ENCODE assay signal across 19 cellular contexts in the genomic region with DNA sequence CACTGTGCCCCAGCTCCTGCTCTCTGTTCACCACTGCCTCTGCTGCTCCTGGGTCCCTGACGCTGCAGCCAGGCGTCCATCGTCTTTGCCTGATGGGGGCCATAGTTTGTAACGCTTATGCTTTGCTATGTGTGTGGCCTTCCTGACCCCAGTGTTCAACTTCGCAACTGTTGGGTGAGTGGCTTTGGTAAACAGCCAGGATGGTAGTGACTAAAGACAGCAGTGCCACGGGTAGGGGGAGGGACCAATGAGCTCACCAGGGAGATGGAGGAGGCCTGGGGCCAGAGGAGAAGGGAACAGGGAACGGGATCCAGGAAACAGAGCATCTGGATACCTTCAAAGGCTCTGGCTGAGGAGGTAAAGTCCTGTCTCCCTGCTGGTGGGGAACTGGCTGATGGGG.
A peak's percentile ranks its signal among the peaks of the same experiment; 100 is the strongest.
DNase-seq lines count a peak whose midpoint lies in the region; ATAC-seq and TF ChIP-seq lines count a peak whose summit lies in the region.
"Had no signal": no experiment of that assay in that cellular context is flagged by ENCODE, and none has a peak within 500 bp of the region (broad histone marks: within the 10 kb centered on the region; RNA-seq: fewer than 3 reads in every experiment).

No MANE protein-coding gene starts in this region.

- POLR2A ChIA-PET in PC-3 (lab: Charles Lee; ENCODE audit: unreplicated experiment), result no interaction called here

- TF ChIP-seq CTCF in PC-3 (conservative IDR thresholded peaks at IDR 0.05; ENCODE audit: low read depth, low read length) (no peak), osteoblast (IDR thresholded peaks at IDR 0.05; ENCODE audit: extremely low read depth, low read depth, low read length) (no peak), coronary artery (IDR thresholded peaks at IDR 0.05) (no peak)

- CTCF ChIA-PET in PC-3 (lab: Charles Lee), result no interaction called here

- H3K79me2 ChIP-seq in GM23248 (ENCODE audit: insufficient read depth) (no peaks in the 10 kb centered on the region), PC-3 (ENCODE audit: low read length) (no peaks in the 10 kb centered on the region), osteoblast (ENCODE audit: insufficient read depth, low read length) (no peaks in the 10 kb centered on the region)

- H3K9me3 ChIP-seq in GM23248 (ENCODE audit: low read depth) (no peaks in the 10 kb centered on the region), PC-3 (ENCODE audit: low read length) (no peaks in the 10 kb centered on the region), osteoblast (ENCODE audit: low read depth, low read length) (no peaks in the 10 kb centered on the region)
- H3K9me3 ChIP-seq: A549, BE2C had no signal

- H3F3A ChIP-seq in GM23248 (ENCODE audit: insufficient read depth) (no peaks in the 10 kb centered on the region), PC-3 (ENCODE audit: low read length, unreplicated experiment) (no peaks in the 10 kb centered on the region)

- no peaks in the 10 kb centered on the region for H3K36me3 ChIP-seq in GM23248 (ENCODE audit: low read depth)
- no peaks in the 10 kb centered on the region for H3K36me3 ChIP-seq in PC-3 (ENCODE audit: low read depth, low read length)
- no peaks in the 10 kb centered on the region for H3K36me3 ChIP-seq in osteoblast (ENCODE audit: insufficient read depth, low read length)
- H3K36me3 ChIP-seq: BE2C had no signal

- H2AFZ ChIP-seq in GM23248 (no peak overlapping the region), PC-3 (ENCODE audit: low read length) (no peak overlapping the region), osteoblast (ENCODE audit: low read length) (peak overlapping the region; percentile 25)

- H3K4me3 ChIP-seq in GM23248, result no peak overlapping the region
- no peak overlapping the region for H3K4me3 ChIP-seq in PC-3 (ENCODE audit: low read length)
- H3K4me3 ChIP-seq in osteoblast (ENCODE audit: insufficient read depth, low read length), result no peak overlapping the region
- no peak overlapping the region for H3K4me3 ChIP-seq in coronary artery
- H3K4me3 ChIP-seq: A549, GM12878 had no signal

- H3K27me3 ChIP-seq in GM23248 (replicated peaks; ENCODE audit: insufficient read depth) (no peaks in the 10 kb centered on the region), PC-3 (ENCODE audit: low read length) (no peaks in the 10 kb centered on the region), osteoblast (ENCODE audit: insufficient read depth, low read length) (no peaks in the 10 kb centered on the region)
- H3K27me3 ChIP-seq: BE2C had no signal

- intact Hi-C loops in PC-3 (cut with micrococcal nuclease), result no loop called here

- no peak overlapping the region for H3K4me2 ChIP-seq in GM23248 (ENCODE audit: unreplicated experiment)
- no peak overlapping the region for H3K4me2 ChIP-seq in PC-3 (ENCODE audit: low read length)
- no peak overlapping the region for H3K4me2 ChIP-seq in osteoblast (ENCODE audit: insufficient read depth, low read length)
- H3K4me2 ChIP-seq: A549 had no signal

- WGBS in GM23248 (ENCODE audit: low coverage in 1 of 2, low lambda C conversion rate in 2 of 2, missing lambda C conversion rate in 2 of 2), 2 experiments, result 64 to 69% methylated on average over 6 to 7 of the region's 7 CpGs

- in situ Hi-C loops in GM23248 (cut with MboI), result no loop called here

- H3K9me2 ChIP-seq in GM23248 (ENCODE audit: insufficient read depth) (no peaks in the 10 kb centered on the region), PC-3 (replicated peaks; ENCODE audit: low read length) (no peaks in the 10 kb centered on the region)

- ATAC-seq in PC-3, result no peak
- ATAC-seq: A549, GM12878, Right ventricle myocardium inferior had no signal

- H4K20me1 ChIP-seq in GM23248 (ENCODE audit: insufficient read depth), result no peaks in the 10 kb centered on the region
- no peaks in the 10 kb centered on the region for H4K20me1 ChIP-seq in PC-3 (ENCODE audit: low read length)
- no peaks in the 10 kb centered on the region for H4K20me1 ChIP-seq in osteoblast (ENCODE audit: insufficient read depth, low read length)

- H3K27ac ChIP-seq in GM23248 (no peak overlapping the region), PC-3 (ENCODE audit: low read length) (no peak overlapping the region), osteoblast (ENCODE audit: low read depth, low read length) (no peak overlapping the region), coronary artery (no peak overlapping the region)
- H3K27ac ChIP-seq: A549 had no signal

- peak; percentile 28 for DNase-seq in GM23248
- DNase-seq in PC-3, result peak; percentile 5
- DNase-seq in hepatic stellate cell (ENCODE audit: low spot score), result peak; percentile 47
- peak; percentile 29 for DNase-seq in osteoblast (ENCODE audit: insufficient read length, low spot score, missing footprints)
- no peak for DNase-seq in stimulated activated CD4-positive, alpha-beta T cell treated with anti-CD3 and anti-CD28 coated beads, Interleukin-1b, Interleukin-23, amount 100 ng/mL, for 48 hours
- DNase-seq in coronary artery (ENCODE audit: low spot score), result no peak
- DNase-seq in Kasumi-1 (lab: John Stamatoyannopoulos, UW), result no peak
- no peak for DNase-seq in NCI-H2171 treated with DMSO at 0.1 percent for 48 hours (lab: John Stamatoyannopoulos, UW)
- DNase-seq: BE2C, GOT3, NCI-H1092, NCI-H1436, NCI-H1930, NCI-H345, NCI-H524, NCI-H82 had no signal

- H3K4me1 ChIP-seq in GM23248 (ENCODE audit: insufficient read depth) (peaks cover 11% of the 10 kb centered on the region; the same call in 1 of the 2 replicates), PC-3 (ENCODE audit: insufficient read depth, low read length) (no peaks in the 10 kb centered on the region), osteoblast (ENCODE audit: insufficient read depth, low read length) (peaks cover 7% of the 10 kb centered on the region)
- H3K4me1 ChIP-seq: BE2C had no signal

- no peak overlapping the region for H3K9ac ChIP-seq in GM23248
- H3K9ac ChIP-seq in PC-3 (ENCODE audit: low read length), result no peak overlapping the region

- no TSS peak for BruUV-seq in PC-3 (replicated peaks; lab: Mats Ljungman, UMichigan)

Comparison
In these comparisons a context has a peak if more than half of its experiments do, and no peak if none do; other contexts are left out.
1. DNase-seq: peak in GM23248 (single experiment), PC-3 (single experiment), hepatic stellate cell (single experiment) and osteoblast (single experiment); none in stimulated activated CD4-positive, alpha-beta T cell treated with anti-CD3 and anti-CD28 coated beads, Interleukin-1b, Interleukin-23, amount 100 ng/mL, for 48 hours (single experiment), coronary artery (single experiment), Kasumi-1 (0 of 2) and NCI-H2171 treated with DMSO at 0.1 percent for 48 hours (single experiment).